ENCODE assay signal across 9 cellular contexts in genomic region chr4:73776363-73776762, GRCh38. TPM values are rescaled to one million over a fixed set of nuclear protein-coding genes. Genes with fewer than 3 reads are reported as not detected.
DNase-seq lines count a peak whose midpoint lies in the region; ATAC-seq and TF ChIP-seq lines count a peak whose summit lies in the region.
"Had no signal": no experiment of that assay in that cellular context is flagged by ENCODE, and none has a peak within 500 bp of the region (broad histone marks: within the 10 kb centered on the region; RNA-seq: fewer than 3 reads in every experiment).

No MANE protein-coding gene starts in this region.

- no peak for ATAC-seq in HG02678 (IDR thresholded peaks at IDR 0.05; ENCODE audit: unreplicated experiment)

- CTCF ChIA-PET in GM10248 (lab: Yijun Ruan, JAX), result no interaction called here

- peak; percentile 12 for DNase-seq in GM03348 (ENCODE audit: low spot score)
- peak; percentile 81 for DNase-seq in RPMI7951 (ENCODE audit: low read depth)
- DNase-seq in fibroblast of peridontal ligament (ENCODE audit: extremely low read depth), result peak; percentile 89
- DNase-seq in pulmonary artery endothelial cell (ENCODE audit: low read depth, low spot score), result peak; percentile 90
- DNase-seq in GDM1 (lab: John Stamatoyannopoulos, UW), result no peak
- no peak for DNase-seq in epidermal melanocyte (ENCODE audit: insufficient read length, low spot score)
- DNase-seq in GM10248 (ENCODE audit: extremely low spot score), result no peak
- DNase-seq: spleen had no signal

- POLR2A ChIA-PET in GM10248 (lab: Yijun Ruan, JAX), result no interaction called here

- no peak for TF ChIP-seq CTCF in GM10248 (IDR thresholded peaks at IDR 0.05; ENCODE audit: control extremely low read depth, extremely low read depth, low read depth, missing control alignments)

RNA-seq across cellular contexts. Expression of gene CXCL8, which starts 36.0 kb away (rescaled TPM):
- total RNA-seq in RPMI7951 (2014; rRNA removed; shearing (Covaris generic)), result 66.9 and 79.5 TPM in 2 replicates
- 311 and 535 TPM in 2 replicates for total RNA-seq in pulmonary artery endothelial cell

Comparison
In these comparisons a context has a peak if more than half of its experiments do, and no peak if none do; other contexts are left out.
1. DNase-seq: peak in GM03348 (single experiment), RPMI7951 (single experiment), fibroblast of peridontal ligament (single experiment) and pulmonary artery endothelial cell (single experiment); none in GDM1 (single experiment), epidermal melanocyte (single experiment) and GM10248 (single experiment).